In the genomic region with DNA sequence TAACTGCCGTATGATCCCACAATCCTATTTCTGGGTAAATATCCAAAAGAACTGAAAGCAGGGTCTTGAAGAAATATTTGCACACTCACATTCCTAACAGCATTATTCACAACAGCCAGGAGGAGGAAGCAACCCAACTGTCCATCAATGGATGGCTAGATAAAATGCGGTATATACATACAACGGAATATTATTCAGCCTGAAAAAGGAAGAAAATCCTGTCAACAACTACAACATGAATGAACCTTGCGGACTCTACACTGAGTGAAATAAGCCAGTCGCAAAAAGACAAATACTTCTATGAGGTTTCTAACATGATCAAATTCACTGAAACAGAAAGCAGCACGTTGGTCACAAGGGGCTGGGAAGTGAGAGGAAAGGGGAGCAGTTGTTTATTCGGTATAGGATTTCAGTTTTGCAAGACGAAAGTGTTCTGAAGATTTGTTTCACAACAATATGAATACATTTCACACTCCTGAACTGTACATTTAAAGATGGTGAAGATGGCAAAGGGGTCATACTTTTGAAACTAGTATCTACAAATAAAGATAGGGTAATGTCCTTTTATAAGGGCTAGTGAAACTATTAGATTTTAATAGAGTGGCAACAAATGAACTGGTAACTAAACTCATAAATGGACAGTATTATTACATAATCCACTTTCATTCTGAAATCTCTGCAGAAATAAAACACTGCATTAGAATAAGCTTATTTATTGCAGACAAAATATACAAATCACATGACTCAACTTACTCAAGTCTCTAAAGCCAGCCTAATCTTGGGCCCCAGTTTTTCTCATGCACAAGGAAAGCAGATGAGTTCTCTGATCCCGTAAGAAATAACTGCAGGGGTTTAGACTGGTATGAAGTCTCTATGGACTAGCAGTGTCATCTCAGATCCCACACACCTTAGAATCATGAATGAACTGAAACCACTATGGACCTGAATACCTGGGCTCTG, we compare ENCODE assay signal across 19 cellular contexts. TPM values are rescaled to one million over a fixed set of nuclear protein-coding genes. Genes with fewer than 3 reads are reported as not detected.
DNase-seq lines count a peak whose midpoint lies in the region; ATAC-seq, FAIRE-seq and TF ChIP-seq lines count a peak whose summit lies in the region.
"Had no signal": no experiment of that assay in that cellular context is flagged by ENCODE, and none has a peak within 500 bp of the region (broad histone marks: within the 10 kb centered on the region; RNA-seq: fewer than 3 reads in every experiment).

No MANE protein-coding gene starts in this region.

- peak overlapping the region; percentile 28 for H3K27ac ChIP-seq in osteoblast (ENCODE audit: low read depth, low read length)
- H3K27ac ChIP-seq: colonic mucosa, neutrophil, sigmoid colon, tibial artery had no signal

- H3F3A ChIP-seq in Loucy (ENCODE audit: low read depth) = no peaks in the 10 kb centered on the region

- ATAC-seq in GM18867 (IDR thresholded peaks at IDR 0.05; ENCODE audit: unreplicated experiment) (no peak), esophagus mucosa (no peak)

- peak overlapping the region; percentile 21 for H3K9ac ChIP-seq in Loucy (ENCODE audit: low read depth, low read length, poor library complexity, severe bottlenecking)

- H3K9me2 ChIP-seq in Loucy (replicated peaks; ENCODE audit: low read depth, low read length) = no peaks in the 10 kb centered on the region

- H3K4me3 ChIP-seq in Loucy (ENCODE audit: low read length, poor library complexity, severe bottlenecking) (peak overlapping the region; percentile 49), osteoblast (ENCODE audit: insufficient read depth, low read length) (no peak overlapping the region)
- H3K4me3 ChIP-seq: colonic mucosa, sigmoid colon, tibial artery had no signal

- no peak overlapping the region for H2AFZ ChIP-seq in Loucy (ENCODE audit: low read length)
- H2AFZ ChIP-seq in osteoblast (ENCODE audit: low read length) = no peak overlapping the region

- H3K4me1 ChIP-seq in Loucy (ENCODE audit: insufficient read depth, low read length, poor library complexity, severe bottlenecking) (peaks cover 44% of the 10 kb centered on the region), osteoblast (ENCODE audit: insufficient read depth, low read length) (peaks cover 22% of the 10 kb centered on the region)
- H3K4me1 ChIP-seq: colonic mucosa had no signal

- H3K27ac Mint-ChIP-seq in chondrocyte (ENCODE audit: unreplicated experiment) = peak overlapping the region; percentile 68

- H3K9me3 Mint-ChIP-seq in chondrocyte (ENCODE audit: low read depth) = no peaks in the 10 kb centered on the region

- peaks cover 16% of the 10 kb centered on the region for H3K36me3 Mint-ChIP-seq in chondrocyte (ENCODE audit: low read depth)

- H3K36me3 ChIP-seq in Loucy (ENCODE audit: insufficient read depth, low read length) (peaks cover 21% of the 10 kb centered on the region; the same call in 1 of the 2 replicates), osteoblast (ENCODE audit: insufficient read depth, low read length) (peaks cover 64% of the 10 kb centered on the region)
- H3K36me3 ChIP-seq: colonic mucosa had no signal

- H4K20me1 ChIP-seq in Loucy (ENCODE audit: insufficient read depth, low read length, poor library complexity, severe bottlenecking) (peaks cover 71% of the 10 kb centered on the region), osteoblast (ENCODE audit: insufficient read depth, low read length) (peaks cover 5% of the 10 kb centered on the region)

- TF ChIP-seq CTCF in Loucy (conservative IDR thresholded peaks at IDR 0.05; ENCODE audit: low read length) (no peak), chondrocyte (IDR thresholded peaks at IDR 0.05) (no peak), osteoblast (IDR thresholded peaks at IDR 0.05; ENCODE audit: extremely low read depth, low read depth, low read length) (no peak)

- no peaks in the 10 kb centered on the region for H3K9me3 ChIP-seq in Loucy (ENCODE audit: insufficient read depth, low read depth, low read length)
- no peaks in the 10 kb centered on the region for H3K9me3 ChIP-seq in osteoblast (ENCODE audit: low read depth, low read length)
- H3K9me3 ChIP-seq: colonic mucosa, neutrophil, sigmoid colon, tibial artery had no signal

- peaks cover 68% of the 10 kb centered on the region for H3K4me1 Mint-ChIP-seq in chondrocyte (ENCODE audit: low read depth)

- H3K4me2 ChIP-seq in Loucy (ENCODE audit: low read depth, low read length, poor library complexity, severe bottlenecking) (peak overlapping the region; percentile 85), osteoblast (ENCODE audit: insufficient read depth, low read length) (peak overlapping the region; percentile 15)

- no peaks in the 10 kb centered on the region for H3K27me3 Mint-ChIP-seq in chondrocyte (ENCODE audit: low read depth)

- DNase-seq in GM18507 (ENCODE audit: extremely low spot score, insufficient read length, low read depth) (no peak), chondrocyte (ENCODE audit: low spot score) (no peak), osteoblast (ENCODE audit: insufficient read length, low spot score, missing footprints) (no peak), T1000 (lab: John Stamatoyannopoulos, UW) (no peak)
- DNase-seq: colonic mucosa; erythroblast; head of caudate nucleus; Karpas-422; NCI-H1436; SHP77; sigmoid colon; stimulated activated CD4-positive, alpha-beta T cell treated with anti-CD3 and anti-CD28 coated beads, Interleukin-4, amount 100 ng/mL, for 24 hours; stimulated activated CD8-positive, alpha-beta memory T cell treated with anti-CD3 and anti-CD28 coated beads, Interleukin-4, amount 100 ng/mL, for 48 hours; tibial artery had no signal

- H3K4me3 Mint-ChIP-seq in chondrocyte (ENCODE audit: unreplicated experiment) = peak overlapping the region; percentile 14

- FAIRE-seq in GM18507 (lab: Jason Lieb, UNC) = peak; percentile 63
- FAIRE-seq: D721Med had no signal

- H3K27me3 ChIP-seq in Loucy (ENCODE audit: insufficient read depth, low read length, poor library complexity, severe bottlenecking) (no peaks in the 10 kb centered on the region), osteoblast (ENCODE audit: insufficient read depth, low read length) (no peaks in the 10 kb centered on the region)
- H3K27me3 ChIP-seq: colonic mucosa, neutrophil, sigmoid colon, tibial artery had no signal

- H3K79me2 ChIP-seq in Loucy (ENCODE audit: insufficient read depth, low read length) (peaks cover 92% of the 10 kb centered on the region), osteoblast (ENCODE audit: insufficient read depth, low read length) (peaks cover 96% of the 10 kb centered on the region)

RNA-seq across cellular contexts. Expression of gene DLG1, which starts 6.0 kb away (rescaled TPM):
- total RNA-seq in chondrocyte (117 to 166 TPM (median 157 TPM) in 3 replicates), osteoblast (76.6 and 79.3 TPM in 2 replicates), esophagus mucosa (113 TPM)
